8 cellular contexts compared by ENCODE assay signal in genomic region chr6:57173886-57174510, GRCh38. TPM values are rescaled to one million over a fixed set of nuclear protein-coding genes. Genes with fewer than 3 reads are reported as not detected.
DNase-seq lines count a peak whose midpoint lies in the region; ATAC-seq and TF ChIP-seq lines count a peak whose summit lies in the region.

No MANE protein-coding gene starts in this region.

- in situ Hi-C loops in Panc1 (cut with HindIII; ENCODE audit: low pct_unique_long_range_greater_than_20kb, low sequenced_read_pairs): no loop called here

- peaks cover 54% of the 10 kb centered on the region for H3K4me1 ChIP-seq in Panc1 (ENCODE audit: control insufficient read depth, insufficient read depth, low read length)
- H3K4me1 ChIP-seq in prostate gland (replicated peaks): no peaks in the 10 kb centered on the region

- H3K27ac ChIP-seq in Panc1 (ENCODE audit: low read length) (peak overlapping the region; percentile 95), prostate gland (peak overlapping the region; percentile 88 to 89)

- BruUV-seq in Panc1 (replicated peaks; lab: Mats Ljungman, UMichigan): TSS peak; percentile 55

- no peak for TF ChIP-seq CTCF in Panc1 (IDR thresholded peaks at IDR 0.05)
- TF ChIP-seq CTCF in endothelial cell (IDR thresholded peaks at IDR 0.05; ENCODE audit: unreplicated experiment): no peak
- TF ChIP-seq CTCF in prostate gland (IDR thresholded peaks at IDR 0.05): no peak

- peak overlapping the region; percentile 89 for H3K4me3 Mint-ChIP-seq in activated CD4-positive, alpha-beta T cell treated with anti-CD3 and anti-CD28 coated beads, Interleukin-2, amount 10 ng/mL, durations not matched to agents 24 days and 14 days
- peak overlapping the region; percentile 92 for H3K4me3 Mint-ChIP-seq in endothelial cell (ENCODE audit: unreplicated experiment)

- no peak for DNase-seq in activated CD4-positive, alpha-beta T cell treated with anti-CD3 and anti-CD28 coated beads, Interleukin-2, amount 10 ng/mL, durations not matched to agents 24 days and 14 days
- no peak for DNase-seq in activated CD4-positive, alpha-beta T cell treated with anti-CD3 and anti-CD28 coated beads for 1 hour
- DNase-seq in Panc1 (ENCODE audit: low read depth, low spot score): peak; percentile 61
- DNase-seq in endothelial cell (ENCODE audit: low spot score): no peak
- no peak for DNase-seq in prostate gland (ENCODE audit: low spot score)
- no peak for DNase-seq in HuH-7.5 (ENCODE audit: low spot score)
- no peak for DNase-seq in T-helper 9 cell

- ATAC-seq in Panc1: no peak
- no peak for ATAC-seq in GM18498 (IDR thresholded peaks at IDR 0.05; ENCODE audit: unreplicated experiment)

- H3K27me3 ChIP-seq in Panc1 (ENCODE audit: control insufficient read depth, insufficient read depth, low read length): no peaks in the 10 kb centered on the region
- H3K27me3 ChIP-seq in prostate gland (replicated peaks; ENCODE audit: insufficient read depth): no peaks in the 10 kb centered on the region

- H3K4me3 ChIP-seq in Panc1 (ENCODE audit: low read depth in 2 of 2, low read length in 2 of 2) (peak overlapping the region; percentile 89 to 92), prostate gland (peak overlapping the region; percentile 66 to 80)

- H3K4me1 Mint-ChIP-seq in activated CD4-positive, alpha-beta T cell treated with anti-CD3 and anti-CD28 coated beads, Interleukin-2, amount 10 ng/mL, durations not matched to agents 24 days and 14 days: peaks cover 28% of the 10 kb centered on the region
- H3K4me1 Mint-ChIP-seq in endothelial cell (ENCODE audit: unreplicated experiment): peaks cover 12% of the 10 kb centered on the region

- H3K36me3 ChIP-seq in Panc1 (ENCODE audit: control insufficient read depth, insufficient read depth, low read length) (peaks cover 6% of the 10 kb centered on the region), prostate gland (no peaks in the 10 kb centered on the region)

- no peaks in the 10 kb centered on the region for H3K27me3 Mint-ChIP-seq in activated CD4-positive, alpha-beta T cell treated with anti-CD3 and anti-CD28 coated beads, Interleukin-2, amount 10 ng/mL, durations not matched to agents 24 days and 14 days
- H3K27me3 Mint-ChIP-seq in endothelial cell (ENCODE audit: unreplicated experiment): peaks cover 9% of the 10 kb centered on the region

- peak overlapping the region; percentile 93 for H3K27ac Mint-ChIP-seq in activated CD4-positive, alpha-beta T cell treated with anti-CD3 and anti-CD28 coated beads, Interleukin-2, amount 10 ng/mL, durations not matched to agents 24 days and 14 days
- H3K27ac Mint-ChIP-seq in endothelial cell (ENCODE audit: unreplicated experiment): no peak overlapping the region

- TF ChIP-seq POLR2A in prostate gland (IDR thresholded peaks at IDR 0.05): no peak

- POLR2A ChIA-PET in Panc1 (lab: Charles Lee): no interaction called here

- no peaks in the 10 kb centered on the region for H3K9me3 ChIP-seq in Panc1 (ENCODE audit: control insufficient read depth, insufficient read depth, low read depth, low read length)
- no peaks in the 10 kb centered on the region for H3K9me3 ChIP-seq in prostate gland

- H3K36me3 Mint-ChIP-seq in activated CD4-positive, alpha-beta T cell treated with anti-CD3 and anti-CD28 coated beads, Interleukin-2, amount 10 ng/mL, durations not matched to agents 24 days and 14 days (ENCODE audit: low read depth): peaks cover 8% of the 10 kb centered on the region
- no peaks in the 10 kb centered on the region for H3K36me3 Mint-ChIP-seq in endothelial cell (ENCODE audit: low read depth, unreplicated experiment)

- WGBS in prostate gland: 45% methylated on average over 5 of the region's 5 CpGs

- H3K9me3 Mint-ChIP-seq in activated CD4-positive, alpha-beta T cell treated with anti-CD3 and anti-CD28 coated beads, Interleukin-2, amount 10 ng/mL, durations not matched to agents 24 days and 14 days: no peaks in the 10 kb centered on the region
- no peaks in the 10 kb centered on the region for H3K9me3 Mint-ChIP-seq in endothelial cell (ENCODE audit: unreplicated experiment)

- CTCF ChIA-PET in Panc1 (lab: Charles Lee): interaction anchor here (0.6 kb wide), 1 partner anchor 581 kb away, joined by 3 read pairs; no protein-coding TSS in a partner anchor

- intact Hi-C loops in activated CD4-positive, alpha-beta T cell treated with anti-CD3 and anti-CD28 coated beads, Interleukin-2, amount 10 ng/mL, durations not matched to agents 24 days and 14 days (cut with micrococcal nuclease): loop anchor here (2.0 to 5.0 kb wide), 3 partner anchors 15 to 217 kb away; partner anchors contain the start of gene BEND6
- intact Hi-C loops in Panc1 (cut with micrococcal nuclease; ENCODE audit: unreplicated experiment): loop anchor here (10.0 kb wide), 1 partner anchor 219 kb away; the partner anchor contains the start of gene BEND6
- intact Hi-C loops in prostate gland (cut with DNase I): loop anchor here (2.0 to 10.0 kb wide), 3 partner anchors 85 to 219 kb away; partner anchors contain the start of genes BEND6 and PRIM2

RNA-seq across cellular contexts. Expression of gene BAG2, which starts 1.9 kb away (rescaled TPM):
- total RNA-seq in activated CD4-positive, alpha-beta T cell treated with anti-CD3 and anti-CD28 coated beads, Interleukin-2, amount 10 ng/mL, durations not matched to agents 24 days and 14 days: 13.1 and 13.2 TPM in 2 replicates
- total RNA-seq in Panc1 (2021; ENCODE audit: unreplicated experiment) (14.0 TPM), endothelial cell (ENCODE audit: unreplicated experiment) (1.3 TPM), prostate gland (1 to 10 TPM; 5.4 to 6.8 TPM)
- polyA plus RNA-seq in Panc1 (2012; ENCODE audit: insufficient read length): 6.4 TPM

RNA-seq across cellular contexts. Expression of gene RAB23, which starts 48.1 kb away (rescaled TPM):
- 3.0 and 4.0 TPM in 2 replicates for total RNA-seq in activated CD4-positive, alpha-beta T cell treated with anti-CD3 and anti-CD28 coated beads, Interleukin-2, amount 10 ng/mL, durations not matched to agents 24 days and 14 days
- total RNA-seq in Panc1 (2021; ENCODE audit: unreplicated experiment) (25.5 TPM), endothelial cell (ENCODE audit: unreplicated experiment) (8.1 TPM), prostate gland (10 to 100 TPM; 20.4 to 22.3 TPM)
- 11.0 TPM for polyA plus RNA-seq in Panc1 (2012; ENCODE audit: insufficient read length)
